In genomic region chr12:50084775-50085614, GRCh38 we compare ENCODE assay signal across 8 cellular contexts. TPM values are rescaled to one million over a fixed set of nuclear protein-coding genes. Genes with fewer than 3 reads are reported as not detected.
DNase-seq lines count a peak whose midpoint lies in the region; ATAC-seq and TF ChIP-seq lines count a peak whose summit lies in the region.

Gene SMARCD1, plus strand, starts transcription at chr12:50085342. Its CDS starts 28 bp downstream, at chr12:50085370.

- H3K27me3 Mint-ChIP-seq in activated B cell treated with CpG ODN at 0.5 μM for 24 hours = no peaks in the 10 kb centered on the region

- H3K36me3 Mint-ChIP-seq in activated B cell treated with CpG ODN at 0.5 μM for 24 hours (ENCODE audit: low read depth) = peaks cover 40% of the 10 kb centered on the region

- peak within 1 kb of the TSS; percentile 84 for H3K4me3 ChIP-seq in AG04449 (ENCODE audit: low read depth, low read length)

- H3K27ac Mint-ChIP-seq in activated B cell treated with CpG ODN at 0.5 μM for 24 hours = peak within 1 kb of the TSS; percentile 97

- intact Hi-C loops in activated B cell treated with CpG ODN at 0.5 μM for 24 hours (cut with micrococcal nuclease) = loop anchor here (1.0 to 5.0 kb wide), 6 partner anchors 10 to 316 kb away; partner anchors contain the start of genes CERS5, LARP4 and RACGAP1

- H3K9me3 Mint-ChIP-seq in activated B cell treated with CpG ODN at 0.5 μM for 24 hours = no peaks in the 10 kb centered on the region

- CTCF ChIA-PET in AG04449 (lab: Yijun Ruan, JAX) (interaction anchor here (0.8 to 12.4 kb wide), 20 partner anchors 11 to 614 kb away, joined by 3 to 244 read pairs (median 6); partner anchors contain the start of genes AQP6, COX14 and GPD1), activated B cell treated with CpG ODN at 0.5 μM for 24 hours (lab: Charles Lee) (interaction anchor here (0.7 to 2.7 kb wide), 8 partner anchors 8 to 91 kb away, joined by 3 to 48 read pairs (median 8); partner anchors contain the start of genes CERS5 and COX14)

- TF ChIP-seq CTCF in AG04449 (IDR thresholded peaks at IDR 0.05; ENCODE audit: insufficient read depth, low read length, missing control alignments) (peak; percentile 72), activated B cell treated with CpG ODN at 0.5 μM for 24 hours (IDR thresholded peaks at IDR 0.05) (no peak)

- no peak for DNase-seq in AG04449 (ENCODE audit: low read depth, low spot score)
- DNase-seq in NCI-H2227 (lab: John Stamatoyannopoulos, UW; ENCODE audit: unreplicated experiment) = peak; percentile 96
- DNase-seq in activated B cell treated with CpG ODN at 0.5 μM for 24 hours = peak; percentile 82
- DNase-seq in caudate nucleus (lab: John Stamatoyannopoulos, UW) = peak in 60 of 61 donors; percentile 61 to 97 (median 90)
- DNase-seq in iris pigment epithelial cell (ENCODE audit: low read depth) = peak; percentile 87
- peak; percentile 84 for DNase-seq in stimulated activated CD4-positive, alpha-beta T cell treated with anti-CD3 and anti-CD28 coated beads, Interleukin-12 subunit alpha, Interleukin-12 subunit beta, amount 100 ng/mL, for 4 hours

- POLR2A ChIA-PET in AG04449 (lab: Yijun Ruan, JAX) = interaction anchor here (0.6 to 1.5 kb wide), 9 partner anchors 14 to 218 kb away, joined by 3 to 9 read pairs (median 3); partner anchors contain the start of genes CERS5 and COX14
- POLR2A ChIA-PET in activated B cell treated with CpG ODN at 0.5 μM for 24 hours (lab: Charles Lee) = interaction anchor here (0.6 to 8.5 kb wide), 31 partner anchors 12 to 975 kb away, joined by 3 to 262 read pairs (median 4); partner anchors contain the start of genes BCDIN3D, CERS5, COX14 and DIP2B

- H3K4me3 Mint-ChIP-seq in activated B cell treated with CpG ODN at 0.5 μM for 24 hours = peak within 1 kb of the TSS; percentile 94

- peak within 1 kb of the TSS; percentile 95 for H3K27ac ChIP-seq in caudate nucleus (ENCODE audit: low read depth, low read length)

- H3K4me1 Mint-ChIP-seq in activated B cell treated with CpG ODN at 0.5 μM for 24 hours = peaks cover 35% of the 10 kb centered on the region

- peak; percentile 69 for ATAC-seq in GM18870 (IDR thresholded peaks at IDR 0.05; ENCODE audit: unreplicated experiment)
- ATAC-seq in HG03139 (IDR thresholded peaks at IDR 0.05; ENCODE audit: unreplicated experiment) = peak; percentile 87
- peak; percentile 86 for ATAC-seq in activated B cell treated with CpG ODN at 0.5 μM for 24 hours (ENCODE audit: low read depth)

RNA-seq across cellular contexts. Expression of gene SMARCD1, which starts in this region (rescaled TPM):
- 101 and 108 TPM in 2 replicates for total RNA-seq in activated B cell treated with CpG ODN at 0.5 μM for 24 hours
